Comparison of ENCODE assay signal across 9 cellular contexts in the genomic region with DNA sequence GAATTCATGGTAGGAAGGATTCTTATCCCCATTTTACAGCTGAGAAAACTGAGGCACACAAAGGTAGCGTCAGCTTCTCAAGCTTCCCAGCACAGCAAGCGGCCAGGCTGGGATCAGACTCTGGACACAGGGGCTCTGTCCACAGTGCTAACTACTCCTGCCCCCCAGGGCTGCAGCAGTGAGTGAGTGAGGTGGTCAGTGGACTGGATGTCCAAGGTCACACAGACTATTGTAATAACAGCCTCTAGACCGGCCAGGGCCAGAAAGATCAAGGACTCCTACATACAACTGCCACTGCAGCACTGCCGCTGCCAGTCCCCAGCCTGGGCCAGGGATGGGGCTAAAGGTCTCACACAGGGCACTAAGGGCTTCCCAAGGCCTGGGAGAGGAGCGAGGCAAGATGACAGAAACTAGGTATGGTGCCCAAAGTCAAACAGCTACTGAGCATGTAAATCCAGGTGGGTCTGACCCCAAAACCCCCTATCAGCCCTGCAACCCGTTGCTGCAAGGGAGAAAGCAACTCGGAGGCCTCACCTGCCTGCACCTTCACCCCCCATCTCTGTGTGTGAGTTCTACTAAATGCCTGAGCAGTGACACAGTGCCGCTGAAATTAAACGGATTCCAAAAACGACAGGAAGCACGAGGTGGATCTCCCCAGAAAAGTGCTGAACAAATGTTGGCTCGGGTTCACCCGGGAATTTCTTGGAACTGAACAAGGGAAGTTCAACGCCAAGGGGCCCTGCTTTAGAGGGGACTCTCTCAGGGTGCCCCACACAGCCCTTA.
DNase-seq lines count a peak whose midpoint lies in the region; ATAC-seq and TF ChIP-seq lines count a peak whose summit lies in the region.
"Had no signal": no experiment of that assay in that cellular context is flagged by ENCODE, and none has a peak within 500 bp of the region (broad histone marks: within the 10 kb centered on the region; RNA-seq: fewer than 3 reads in every experiment).

No MANE protein-coding gene starts in this region.

- peak; percentile 39 for ATAC-seq in RWPE2 (ENCODE audit: low read depth)
- ATAC-seq in sciatic nerve, result peak; percentile 16
- ATAC-seq in GM18511 (IDR thresholded peaks at IDR 0.05; ENCODE audit: unreplicated experiment), result no peak
- ATAC-seq in HG02970 (IDR thresholded peaks at IDR 0.05; ENCODE audit: low FRiP score, unreplicated experiment), result no peak

- H3K36me3 ChIP-seq in RWPE2 (ENCODE audit: low read depth), result no peaks in the 10 kb centered on the region
- H3K36me3 ChIP-seq: cardiac muscle cell had no signal

- no peaks in the 10 kb centered on the region for H3K9me3 ChIP-seq in RWPE2 (ENCODE audit: severe bottlenecking)

- peaks cover 20% of the 10 kb centered on the region for H3K4me1 ChIP-seq in RWPE2 (ENCODE audit: insufficient read depth, poor library complexity, severe bottlenecking)

- no peaks in the 10 kb centered on the region for H3K27me3 ChIP-seq in RWPE2 (ENCODE audit: insufficient read depth, poor library complexity, severe bottlenecking)
- H3K27me3 ChIP-seq: cardiac muscle cell had no signal

- peak overlapping the region; percentile 79 for H3K27ac ChIP-seq in RWPE2 (ENCODE audit: poor library complexity, severe bottlenecking)
- H3K27ac ChIP-seq: cardiac muscle cell had no signal

- intact Hi-C loops in sciatic nerve (cut with DNase I), result no loop called here

- DNase-seq in EL, result peak; percentile 69
- no peak for DNase-seq in RWPE2 (ENCODE audit: low spot score)
- DNase-seq in glomerular visceral epithelial cell (ENCODE audit: extremely low spot score), result peak; percentile 42
- DNase-seq in sciatic nerve (ENCODE audit: low spot score), result no peak
- DNase-seq in NCI-H526 treated with DMSO at 0.1 percent for 48 hours (lab: John Stamatoyannopoulos, UW), result no peak
- no peak for DNase-seq in SW480 (ENCODE audit: low spot score)

- H3K4me3 ChIP-seq in RWPE2 (ENCODE audit: severe bottlenecking), result peak overlapping the region; percentile 85

- no peak for TF ChIP-seq CTCF in RWPE2 (IDR thresholded peaks at IDR 0.05; ENCODE audit: poor library complexity, severe bottlenecking)

Comparison
In these comparisons a context has a peak if more than half of its experiments do, and no peak if none do; other contexts are left out.
1. DNase-seq: peak in EL (single experiment) and glomerular visceral epithelial cell (single experiment); none in RWPE2 (single experiment), sciatic nerve (single experiment), NCI-H526 treated with DMSO at 0.1 percent for 48 hours (single experiment) and SW480 (single experiment).
2. ATAC-seq: peak in RWPE2 (single experiment) and sciatic nerve (single experiment); none in GM18511 (single experiment) and HG02970 (single experiment).